1 cellular context compared by ENCODE assay signal in genomic region chr17:59778996-59779395, GRCh38.
TF ChIP-seq lines count a peak whose summit lies in the region.

No MANE protein-coding gene starts in this region.

TF ChIP-seq in WTC11, 78 proteins besides CTCF, POLR2A, EP300 and RAD21 (continued from another document):
- TF ChIP-seq ZSCAN18 (CRISPR knock-in tag; IDR thresholded peaks at IDR 0.05) (no peak), ARID4B (CRISPR knock-in tag; IDR thresholded peaks at IDR 0.05; ENCODE audit: borderline replicate concordance) (no peak), ZNF532 (CRISPR knock-in tag; IDR thresholded peaks at IDR 0.05; ENCODE audit: borderline replicate concordance) (no peak), HMGA2 (CRISPR knock-in tag; IDR thresholded peaks at IDR 0.05) (no peak), ZBTB21 (CRISPR knock-in tag; IDR thresholded peaks at IDR 0.05; ENCODE audit: borderline replicate concordance) (no peak), ZNF281 (CRISPR knock-in tag; IDR thresholded peaks at IDR 0.05) (no peak), IRF1 (CRISPR knock-in tag; IDR thresholded peaks at IDR 0.05) (no peak), CREM (CRISPR knock-in tag; IDR thresholded peaks at IDR 0.05) (no peak), TP53 (CRISPR knock-in tag; IDR thresholded peaks at IDR 0.05) (no peak), ZNF396 (CRISPR knock-in tag; IDR thresholded peaks at IDR 0.05; ENCODE audit: borderline replicate concordance) (no peak), PREB (CRISPR knock-in tag; IDR thresholded peaks at IDR 0.05; ENCODE audit: borderline replicate concordance) (no peak), ZNF263 (CRISPR knock-in tag; IDR thresholded peaks at IDR 0.05; ENCODE audit: low read depth) (no peak)
